In genomic region chr16:81765111-81765919, GRCh38 we compare ENCODE assay signal across 20 cellular contexts. TPM values are rescaled to one million over a fixed set of nuclear protein-coding genes. Genes with fewer than 3 reads are reported as not detected.
A peak's percentile ranks its signal among the peaks of the same experiment; 100 is the strongest.
DNase-seq lines count a peak whose midpoint lies in the region; ATAC-seq, FAIRE-seq and TF ChIP-seq lines count a peak whose summit lies in the region.
"Had no signal": no experiment of that assay in that cellular context is flagged by ENCODE, and none has a peak within 500 bp of the region (broad histone marks: within the 10 kb centered on the region; RNA-seq: fewer than 3 reads in every experiment).

No MANE protein-coding gene starts in this region.

- H3K27ac ChIP-seq in A549, result no peak overlapping the region
- H3K27ac ChIP-seq in kidney (ENCODE audit: low read depth in 2 of 2, low read length in 2 of 2), result no peak overlapping the region
- H3K27ac ChIP-seq in left lung, result no peak overlapping the region
- H3K27ac ChIP-seq: BLaER1 had no signal

- H3K27ac Mint-ChIP-seq in WTC11, result no peak overlapping the region
- H3K27ac Mint-ChIP-seq in stimulated activated naive B cell treated with anti-CD40 and anti-IgM and Interleukin-4, amounts not matched to agents 10 μg/mL and 1 μg/mL and 100 μg/mL, for 72 hours, result no peak overlapping the region
- H3K27ac Mint-ChIP-seq: CD4-positive, alpha-beta memory T cell; HFFc6 had no signal

- H3K4me3 ChIP-seq in A549, result no peak overlapping the region
- H3K4me3 ChIP-seq in kidney (ENCODE audit: low read length in 2 of 2), result no peak overlapping the region
- no peak overlapping the region for H3K4me3 ChIP-seq in left lung
- H3K4me3 ChIP-seq: BLaER1, GM12878 had no signal

- no peak; a peak in 1 of 6 replicates for ATAC-seq in A549
- no peak for ATAC-seq in WTC11
- ATAC-seq in stimulated activated naive B cell treated with anti-CD40 and anti-IgM and Interleukin-4, amounts not matched to agents 10 μg/mL and 1 μg/mL and 100 μg/mL, for 72 hours (replicated peaks), result no peak
- no peak for ATAC-seq in GM18867 (IDR thresholded peaks at IDR 0.05; ENCODE audit: unreplicated experiment)
- ATAC-seq in left lung, result no peak
- no peak for ATAC-seq in Right ventricle myocardium superior (ENCODE audit: poor library complexity)
- ATAC-seq: GM12878, Panc1 had no signal

- H3K4me1 Mint-ChIP-seq in WTC11, result no peaks in the 10 kb centered on the region
- H3K4me1 Mint-ChIP-seq in stimulated activated naive B cell treated with anti-CD40 and anti-IgM and Interleukin-4, amounts not matched to agents 10 μg/mL and 1 μg/mL and 100 μg/mL, for 72 hours, result peaks cover 19 to 36% of the 10 kb centered on the region in 2 donors
- H3K4me1 Mint-ChIP-seq: CD4-positive, alpha-beta memory T cell had no signal

- no peak for TF ChIP-seq EP300 in A549 (IDR thresholded peaks at IDR 0.05)

- H3K36me3 ChIP-seq in kidney (ENCODE audit: control insufficient read depth in 1 of 2, insufficient read depth in 2 of 2, low read length in 2 of 2) (no peaks in the 10 kb centered on the region), left lung (peaks cover 0 to 4% of the 10 kb centered on the region in 2 donors)
- H3K36me3 ChIP-seq: BLaER1 had no signal

- TF ChIP-seq POLR2A in A549 (IDR thresholded peaks at IDR 0.05; ENCODE audit: low read length), result no peak

- H3K27me3 Mint-ChIP-seq in WTC11 (ENCODE audit: low read depth), result no peaks in the 10 kb centered on the region; the same call in 1 of the 2 replicates
- no peaks in the 10 kb centered on the region for H3K27me3 Mint-ChIP-seq in stimulated activated naive B cell treated with anti-CD40 and anti-IgM and Interleukin-4, amounts not matched to agents 10 μg/mL and 1 μg/mL and 100 μg/mL, for 72 hours

- no peaks in the 10 kb centered on the region for H3K36me3 Mint-ChIP-seq in WTC11
- peaks cover 6 to 12% of the 10 kb centered on the region in 2 donors for H3K36me3 Mint-ChIP-seq in stimulated activated naive B cell treated with anti-CD40 and anti-IgM and Interleukin-4, amounts not matched to agents 10 μg/mL and 1 μg/mL and 100 μg/mL, for 72 hours
- H3K36me3 Mint-ChIP-seq: CD4-positive, alpha-beta memory T cell had no signal

- TF ChIP-seq RAD21 in A549 (conservative IDR thresholded peaks at IDR 0.05 in 1 of 2, IDR thresholded peaks at IDR 0.05 in 1 of 2), result no peak

- POLR2A ChIA-PET in A549 (lab: Yijun Ruan, JAX) (no interaction called here), WTC11 (lab: Charles Lee) (no interaction called here)

- WGBS in A549 (ENCODE audit: missing lambda C conversion rate), result 70% methylated on average over 11 of the region's 11 CpGs

- H3K9me3 ChIP-seq in A549 (no peaks in the 10 kb centered on the region), kidney (ENCODE audit: control insufficient read depth in 1 of 2, low read length in 2 of 2) (no peaks in the 10 kb centered on the region), left lung (no peaks in the 10 kb centered on the region)
- H3K9me3 ChIP-seq: BLaER1 had no signal

- H3K4me1 ChIP-seq in A549 (peaks cover 9% of the 10 kb centered on the region), kidney (ENCODE audit: control insufficient read depth in 1 of 2, insufficient read depth in 1 of 2, low read depth in 1 of 2, low read length in 2 of 2) (peaks cover 0 to 3% of the 10 kb centered on the region in 2 donors), left lung (peaks cover 0 to 10% of the 10 kb centered on the region in 2 donors)

- H3K27me3 ChIP-seq in left lung, result no peaks in the 10 kb centered on the region
- H3K27me3 ChIP-seq: BLaER1 had no signal

- no peaks in the 10 kb centered on the region for H3K9me3 Mint-ChIP-seq in WTC11
- no peaks in the 10 kb centered on the region for H3K9me3 Mint-ChIP-seq in stimulated activated naive B cell treated with anti-CD40 and anti-IgM and Interleukin-4, amounts not matched to agents 10 μg/mL and 1 μg/mL and 100 μg/mL, for 72 hours
- H3K9me3 Mint-ChIP-seq: CD4-positive, alpha-beta memory T cell; HFFc6 had no signal

- intact Hi-C loops in kidney (cut with DNase I) (no loop called here), posterior vena cava (cut with DNase I) (no loop called here), left lung (cut with DNase I) (no loop called here), Right ventricle myocardium superior (cut with DNase I) (no loop called here)

- no peak overlapping the region for H3K9ac ChIP-seq in kidney (ENCODE audit: low read length in 2 of 2)
- H3K9ac ChIP-seq: BLaER1 had no signal

- CTCF ChIA-PET in A549 (lab: Yijun Ruan, JAX) (interaction anchor here (1.1 to 1.7 kb wide), 5 partner anchors 12 to 560 kb away, joined by 3 to 6 read pairs (median 4); no protein-coding TSS in a partner anchor), WTC11 (lab: Charles Lee) (interaction anchor here (1.2 kb wide), 1 partner anchor 17 kb away, joined by 3 read pairs; no protein-coding TSS in a partner anchor)

- H3K4me3 Mint-ChIP-seq in WTC11, result no peak overlapping the region
- no peak overlapping the region for H3K4me3 Mint-ChIP-seq in stimulated activated naive B cell treated with anti-CD40 and anti-IgM and Interleukin-4, amounts not matched to agents 10 μg/mL and 1 μg/mL and 100 μg/mL, for 72 hours
- H3K4me3 Mint-ChIP-seq: CD4-positive, alpha-beta memory T cell; HFFc6 had no signal

- no peak overlapping the region for H3K4me2 ChIP-seq in A549
- H3K4me2 ChIP-seq: BLaER1 had no signal

- no peak for TF ChIP-seq CTCF in A549 (IDR thresholded peaks at IDR 0.05)
- TF ChIP-seq CTCF in WTC11 (IDR thresholded peaks at IDR 0.05), result no peak
- TF ChIP-seq CTCF in kidney (IDR thresholded peaks at IDR 0.05; ENCODE audit: borderline replicate concordance, extremely low read depth, insufficient read depth), result no peak
- no peak for TF ChIP-seq CTCF in left lung (IDR thresholded peaks at IDR 0.05)

- FAIRE-seq in A549 (lab: Jason Lieb, UNC) (peak; percentile 93), kidney (lab: Jason Lieb, UNC) (no peak)
- FAIRE-seq: GM12878 had no signal

- no peak for DNase-seq in A549 (ENCODE audit: low read depth in 1 of 2, low spot score in 1 of 2)
- DNase-seq in WTC11 (ENCODE audit: low spot score), result no peak
- peak; percentile 75 for DNase-seq in kidney
- peak; percentile 81 for DNase-seq in posterior vena cava (ENCODE audit: low spot score)
- no peak for DNase-seq in stimulated activated naive B cell treated with anti-CD40 and anti-IgM and Interleukin-4, amounts not matched to agents 10 μg/mL and 1 μg/mL and 100 μg/mL, for 72 hours
- DNase-seq in left lung, result no peak
- no peak for DNase-seq in Right ventricle myocardium superior
- DNase-seq: CD4-positive, alpha-beta memory T cell; EL; GOT3; HFFc6; Karpas-422; NCI-H1436; NCI-H1930; NCI-H2171; NCI-H526 had no signal

TF ChIP-seq in A549, 52 proteins besides CTCF, POLR2A, EP300 and RAD21:
- no peak for TF ChIP-seq HES2 (IDR thresholded peaks at IDR 0.05)
- no peak for TF ChIP-seq FOSL2 (IDR thresholded peaks at IDR 0.05)
- TF ChIP-seq FOSL2 (CRISPR knock-in tag; IDR thresholded peaks at IDR 0.05), result no peak
- TF ChIP-seq FOXS1 (CRISPR knock-in tag; IDR thresholded peaks at IDR 0.05), result no peak
- TF ChIP-seq CBX8 (IDR thresholded peaks at IDR 0.05), result no peak
- no peak for TF ChIP-seq MAFK (IDR thresholded peaks at IDR 0.05; ENCODE audit: partially characterized antibody)

TF ChIP-seq in WTC11, 78 proteins besides CTCF, POLR2A, EP300 and RAD21:
- TF ChIP-seq GABPB1 (CRISPR knock-in tag; IDR thresholded peaks at IDR 0.05) (0 out of 2 replicates have a peak, but pooled peaks have one; percentile 27), AR (CRISPR knock-in tag; IDR thresholded peaks at IDR 0.05) (no peak)

RNA-seq across cellular contexts. Expression of gene PLCG2, which starts 13.8 kb away (rescaled TPM):
- polyA plus RNA-seq in A549 (2011; rRNA removed), result 6.0 and 8.2 TPM in 2 replicates
- polyA plus RNA-seq in A549 (2012; cell fraction: cytosol; rRNA removed), result 3.6 and 4.2 TPM in 2 replicates
- polyA plus RNA-seq in A549 (2012; cell fraction: nucleus; rRNA removed), result 13.4 and 13.8 TPM in 2 replicates
- polyA plus RNA-seq in A549 (2017; fragmentation: RNase III; extraction: RNeasy Plus Mini Kit Qiagen cat#74134 plus additional on column Dnase treatment), result 2.5 to 2.8 TPM (median 2.8 TPM) in 3 replicates
- 16.9 and 22.0 TPM in 2 replicates for polyA minus RNA-seq in A549 (2011; rRNA and poly(A)+ RNA removed)
- total RNA-seq in WTC11 (2021), result 7.0 to 8.7 TPM (median 8.6 TPM) in 3 replicates
- 50.7 TPM for total RNA-seq in kidney
- polyA plus RNA-seq in kidney (ENCODE audit: insufficient read depth, low read depth, low replicate concordance), result 55.6 TPM
- 10 to 100 TPM; 15.9 to 24.5 TPM for total RNA-seq in posterior vena cava
- 10 to 100 TPM; 22.5 to 48.7 TPM for total RNA-seq in left lung
- total RNA-seq in Right ventricle myocardium superior, result 7.2 TPM

Comparison
In these comparisons a context has a peak if more than half of its experiments do, and no peak if none do; other contexts are left out.
1. DNase-seq: peak in kidney (single experiment) and posterior vena cava (single experiment); none in A549 (0 of 2), WTC11 (single experiment), stimulated activated naive B cell treated with anti-CD40 and anti-IgM and Interleukin-4, amounts not matched to agents 10 μg/mL and 1 μg/mL and 100 μg/mL, for 72 hours (single experiment), left lung (0 of 2) and Right ventricle myocardium superior (single experiment).